In the genomic region with DNA sequence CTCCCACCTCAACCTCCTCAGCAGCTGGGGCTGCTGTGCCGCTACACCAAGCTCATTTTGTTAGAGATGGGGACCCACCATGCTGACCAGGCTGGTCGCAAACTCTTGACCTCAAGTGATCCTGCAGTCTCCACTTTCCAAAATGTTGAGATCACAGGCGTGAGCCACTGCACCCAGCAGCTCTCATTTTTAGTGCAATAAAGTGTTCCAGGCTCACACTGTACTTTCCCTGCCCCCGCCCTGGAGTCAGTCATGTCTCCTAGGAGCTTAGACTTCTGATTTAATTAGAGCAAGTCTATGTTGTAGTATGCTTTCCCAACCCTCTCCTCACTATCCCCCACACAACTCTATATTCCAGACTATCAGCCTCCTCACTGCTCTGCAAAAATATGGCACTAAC, we compare ENCODE assay signal across 22 cellular contexts.
DNase-seq lines count a peak whose midpoint lies in the region; ATAC-seq and TF ChIP-seq lines count a peak whose summit lies in the region.
"Had no signal": no experiment of that assay in that cellular context is flagged by ENCODE, and none has a peak within 500 bp of the region (broad histone marks: within the 10 kb centered on the region; RNA-seq: fewer than 3 reads in every experiment).

No MANE protein-coding gene starts in this region.

- peak overlapping the region; percentile 68 for H3K27ac ChIP-seq in caudate nucleus (ENCODE audit: low read depth, low read length)
- H3K27ac ChIP-seq: BLaER1, SJSA1 had no signal

- H3K4me3 Mint-ChIP-seq in nephron progenitor cell: no peak overlapping the region
- H3K4me3 Mint-ChIP-seq: CD4-positive, alpha-beta T cell had no signal

- TF ChIP-seq CTCF in nephron progenitor cell (IDR thresholded peaks at IDR 0.05): no peak

- H3K27me3 Mint-ChIP-seq in nephron progenitor cell (ENCODE audit: low read depth, poor library complexity): no peaks in the 10 kb centered on the region

- H3K9me3 Mint-ChIP-seq in nephron progenitor cell: peaks cover 7% of the 10 kb centered on the region
- H3K9me3 Mint-ChIP-seq: CD4-positive, alpha-beta T cell had no signal

- peak; percentile 27 for DNase-seq in EH (ENCODE audit: low read depth)
- DNase-seq in caudate nucleus (lab: John Stamatoyannopoulos, UW): peak in 48 of 61 donors; percentile 2 to 91 (median 49)
- DNase-seq in nephron progenitor cell: no peak
- no peak for DNase-seq in sciatic nerve (ENCODE audit: low spot score)
- no peak for DNase-seq in NCI-H1105 treated with DMSO at 0.1 percent for 48 hours (lab: John Stamatoyannopoulos, UW)
- no peak for DNase-seq in activated CD4-positive, alpha-beta T cell treated with anti-CD3 and anti-CD28 coated beads, Interleukin-2, amount 50 U/mL, for 1 hour
- DNase-seq in SIG-M5 treated with dmso at 0.1 percent for 504 hours (lab: John Stamatoyannopoulos, UW; ENCODE audit: unreplicated experiment): no peak
- DNase-seq: CD4-positive, alpha-beta T cell; DMS53; GOT3; HCEC 1CT; KG1; MM.1S; NCI-H1417 treated with DMSO at 0.1 percent for 48 hours; NCI-H1694 treated with DMSO at 0.1 percent for 48 hours; NCI-H2081; NCI-H2227 treated with DMSO at 0.1 percent for 48 hours; NCI-H510A; NCI-H69; OCI-M1 had no signal

- intact Hi-C loops in sciatic nerve (cut with DNase I): no loop called here

- ATAC-seq in sciatic nerve: peak; percentile 61

- no peaks in the 10 kb centered on the region for H3K36me3 Mint-ChIP-seq in nephron progenitor cell (ENCODE audit: low read depth)

- H3K4me1 Mint-ChIP-seq in nephron progenitor cell: peaks cover 10% of the 10 kb centered on the region

- H3K27ac Mint-ChIP-seq in nephron progenitor cell: peak overlapping the region; percentile 41
- H3K27ac Mint-ChIP-seq: CD4-positive, alpha-beta T cell had no signal

Comparison
In these comparisons a context has a peak if more than half of its experiments do, and no peak if none do; other contexts are left out.
1. DNase-seq: peak in EH (single experiment) and caudate nucleus (48 of 61); none in nephron progenitor cell (single experiment), sciatic nerve (single experiment), NCI-H1105 treated with DMSO at 0.1 percent for 48 hours (single experiment), activated CD4-positive, alpha-beta T cell treated with anti-CD3 and anti-CD28 coated beads, Interleukin-2, amount 50 U/mL, for 1 hour (single experiment) and SIG-M5 treated with dmso at 0.1 percent for 504 hours (single experiment).